In genomic region chr2:33696234-33696633, GRCh38 we compare ENCODE assay signal across 24 cellular contexts.
"Had no signal": no experiment of that assay in that cellular context is flagged by ENCODE, and none has a peak within 500 bp of the region (broad histone marks: within the 10 kb centered on the region; RNA-seq: fewer than 3 reads in every experiment).

No MANE protein-coding gene starts in this region.

- H3K27ac ChIP-seq: stomach, suprapubic skin, testis, thoracic aorta, thyroid gland, tibial artery, tibial nerve, transverse colon, upper lobe of left lung, upper lobe of right lung, uterus, vagina had no signal

- H3K36me3 ChIP-seq: stomach, suprapubic skin, thoracic aorta, thyroid gland, tibial artery, tibial nerve, transverse colon, upper lobe of left lung, upper lobe of right lung, uterus, vagina had no signal

- H3K9me3 ChIP-seq: suprapubic skin, testis, thoracic aorta, thyroid gland, tibial artery, transverse colon, upper lobe of left lung, upper lobe of right lung, uterus, vagina had no signal

- DNase-seq: stimulated activated CD4-positive, alpha-beta T cell treated with anti-CD3 and anti-CD28 coated beads, Interleukin-2, amount 100 ng/mL, for 48 hours; stimulated activated CD4-positive, alpha-beta T cell treated with anti-CD3 and anti-CD28 coated beads, Interleukin-4, amount 100 ng/mL, for 1 hour; stimulated activated CD4-positive, alpha-beta T cell treated with anti-CD3 and anti-CD28 coated beads, Interleukin-4, amount 100 ng/mL, for 24 hours; stimulated activated CD4-positive, alpha-beta T cell treated with anti-CD3 and anti-CD28 coated beads, Interleukin-4, amount 100 ng/mL, for 4 hours; stimulated activated CD8-positive, alpha-beta memory T cell treated with anti-CD3 and anti-CD28 coated beads, Interleukin-4, amount 100 ng/mL, for 48 hours; stimulated activated naive B cell treated with anti-CD40 and anti-IgM and Interleukin-4, amounts not matched to agents 10 μg/mL and 1 μg/mL and 100 μg/mL, for 72 hours; stimulated activated naive CD4-positive, alpha-beta T cell; stimulated activated naive CD4-positive, alpha-beta T cell treated with Interleukin-2 at 50 U/mL for 16 hours; stimulated activated naive CD8-positive, alpha-beta T cell treated with anti-CD3 and anti-CD28 coated beads, Interleukin-15, amount 100 ng/mL, for 72 hours; stimulated activated naive CD8-positive, alpha-beta T cell treated with anti-CD3 and anti-CD28 coated beads, Interleukin-15, Interleukin-2, amounts not matched to agents 100 U/mL and 50 U/mL, for 24 hours; stomach; substantia nigra; testis; thyroid gland; tibial artery; transverse colon; trophoblast cell; upper lobe of left lung; upper lobe of right lung; uterus had no signal

- H3K27me3 ChIP-seq: stomach, suprapubic skin, testis, thyroid gland, tibial artery, tibial nerve, transverse colon, upper lobe of left lung, upper lobe of right lung, uterus, vagina had no signal

- H3K4me3 ChIP-seq: stomach, suprapubic skin, testis, thoracic aorta, thyroid gland, tibial artery, tibial nerve, transverse colon, upper lobe of left lung, upper lobe of right lung, uterus, vagina had no signal
